ENCODE assay signal across 19 cellular contexts in the genomic region with DNA sequence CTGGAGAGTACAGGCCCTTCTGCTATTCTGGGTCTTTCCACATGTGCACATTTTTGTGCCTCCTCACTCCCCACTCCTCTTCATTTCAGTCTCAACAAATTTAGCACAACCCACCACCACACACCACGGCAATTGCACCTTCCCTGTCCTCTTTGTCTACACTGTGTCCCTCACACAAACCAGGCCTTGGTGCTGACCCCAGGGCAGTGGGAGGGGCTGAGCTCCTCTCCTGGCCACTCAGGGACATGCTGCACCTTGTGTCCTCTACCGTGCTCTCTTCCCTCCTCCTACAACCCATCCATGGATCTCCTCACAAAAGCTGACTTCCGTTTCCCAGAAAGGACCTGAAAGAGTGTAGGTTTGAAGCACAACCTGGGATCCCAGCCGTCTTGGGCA.
DNase-seq lines count a peak whose midpoint lies in the region; ATAC-seq, FAIRE-seq and TF ChIP-seq lines count a peak whose summit lies in the region.
"Had no signal": no experiment of that assay in that cellular context is flagged by ENCODE, and none has a peak within 500 bp of the region (broad histone marks: within the 10 kb centered on the region; RNA-seq: fewer than 3 reads in every experiment).

No MANE protein-coding gene starts in this region.

- no peak overlapping the region for H2AFZ ChIP-seq in neural progenitor cell (replicated peaks)

- no peak overlapping the region for H3K4me3 ChIP-seq in neural progenitor cell
- H3K4me3 ChIP-seq: skin epidermis had no signal

- no peaks in the 10 kb centered on the region for H3K79me2 ChIP-seq in neural progenitor cell (ENCODE audit: low read depth)

- H3K4me3 Mint-ChIP-seq in T-helper 2 cell treated with Interferon-gamma antibody and Interleukin-4, amounts not matched to agents 5 μg/mL and 100 μg/mL, for 36 hours = peak overlapping the region; percentile 12
- peak overlapping the region; percentile 41 for H3K4me3 Mint-ChIP-seq in activated T-helper 1 cell treated with anti-CD3 and anti-CD28 coated beads, Interleukin-12 subunit alpha, Interleukin-12 subunit beta, Interleukin-2, Interleukin-4 antibody, amounts not matched to agents 30 ng/mL and 10 ng/mL and 1 ng/mL, durations not matched to agents 14 hours and 24 hours and 36 hours
- peak overlapping the region; percentile 34 for H3K4me3 Mint-ChIP-seq in neural progenitor cell
- H3K4me3 Mint-ChIP-seq: type B pancreatic cell had no signal

- no peaks in the 10 kb centered on the region for H3K9me3 ChIP-seq in neural progenitor cell (ENCODE audit: low read depth)

- no peak overlapping the region for H3K4me2 ChIP-seq in neural progenitor cell

- peaks cover 81% of the 10 kb centered on the region for H3K4me1 Mint-ChIP-seq in T-helper 2 cell treated with Interferon-gamma antibody and Interleukin-4, amounts not matched to agents 5 μg/mL and 100 μg/mL, for 36 hours (ENCODE audit: low read depth)
- peaks cover 95% of the 10 kb centered on the region for H3K4me1 Mint-ChIP-seq in activated T-helper 1 cell treated with anti-CD3 and anti-CD28 coated beads, Interleukin-12 subunit alpha, Interleukin-12 subunit beta, Interleukin-2, Interleukin-4 antibody, amounts not matched to agents 30 ng/mL and 10 ng/mL and 1 ng/mL, durations not matched to agents 14 hours and 24 hours and 36 hours (ENCODE audit: low read depth)
- no peaks in the 10 kb centered on the region for H3K4me1 Mint-ChIP-seq in neural progenitor cell

- peak overlapping the region; percentile 85 for H3K27ac Mint-ChIP-seq in T-helper 2 cell treated with Interferon-gamma antibody and Interleukin-4, amounts not matched to agents 5 μg/mL and 100 μg/mL, for 36 hours
- peak overlapping the region; percentile 73 for H3K27ac Mint-ChIP-seq in activated T-helper 1 cell treated with anti-CD3 and anti-CD28 coated beads, Interleukin-12 subunit alpha, Interleukin-12 subunit beta, Interleukin-2, Interleukin-4 antibody, amounts not matched to agents 30 ng/mL and 10 ng/mL and 1 ng/mL, durations not matched to agents 14 hours and 24 hours and 36 hours
- H3K27ac Mint-ChIP-seq in neural progenitor cell = no peak overlapping the region
- H3K27ac Mint-ChIP-seq: type B pancreatic cell had no signal

- no peaks in the 10 kb centered on the region for H3K27me3 Mint-ChIP-seq in T-helper 2 cell treated with Interferon-gamma antibody and Interleukin-4, amounts not matched to agents 5 μg/mL and 100 μg/mL, for 36 hours (ENCODE audit: low read depth)
- H3K27me3 Mint-ChIP-seq in activated T-helper 1 cell treated with anti-CD3 and anti-CD28 coated beads, Interleukin-12 subunit alpha, Interleukin-12 subunit beta, Interleukin-2, Interleukin-4 antibody, amounts not matched to agents 30 ng/mL and 10 ng/mL and 1 ng/mL, durations not matched to agents 14 hours and 24 hours and 36 hours (ENCODE audit: insufficient read depth) = no peaks in the 10 kb centered on the region
- peaks cover 2% of the 10 kb centered on the region for H3K27me3 Mint-ChIP-seq in neural progenitor cell (ENCODE audit: insufficient read depth, low read depth)

- ATAC-seq in GM18511 (IDR thresholded peaks at IDR 0.05; ENCODE audit: unreplicated experiment) = peak; percentile 1
- ATAC-seq: left lobe of liver had no signal

- H3K36me3 ChIP-seq in neural progenitor cell = no peaks in the 10 kb centered on the region

- FAIRE-seq in RCC 7860 (lab: Jason Lieb, UNC) = no peak
- FAIRE-seq: astrocyte, frontal cortex, H1 had no signal

- intact Hi-C loops in activated T-helper 1 cell treated with anti-CD3 and anti-CD28 coated beads, Interleukin-12 subunit alpha, Interleukin-12 subunit beta, Interleukin-2, Interleukin-4 antibody, amounts not matched to agents 30 ng/mL and 10 ng/mL and 1 ng/mL, durations not matched to agents 14 hours and 24 hours and 36 hours (cut with micrococcal nuclease) = no loop called here

- H3K36me3 Mint-ChIP-seq in T-helper 2 cell treated with Interferon-gamma antibody and Interleukin-4, amounts not matched to agents 5 μg/mL and 100 μg/mL, for 36 hours (ENCODE audit: low read depth) = peaks cover 3% of the 10 kb centered on the region
- peaks cover 3% of the 10 kb centered on the region for H3K36me3 Mint-ChIP-seq in activated T-helper 1 cell treated with anti-CD3 and anti-CD28 coated beads, Interleukin-12 subunit alpha, Interleukin-12 subunit beta, Interleukin-2, Interleukin-4 antibody, amounts not matched to agents 30 ng/mL and 10 ng/mL and 1 ng/mL, durations not matched to agents 14 hours and 24 hours and 36 hours (ENCODE audit: low read depth)
- no peaks in the 10 kb centered on the region for H3K36me3 Mint-ChIP-seq in neural progenitor cell
- H3K36me3 Mint-ChIP-seq: type B pancreatic cell had no signal

- TF ChIP-seq CTCF in neural progenitor cell (IDR thresholded peaks at IDR 0.05) = no peak

- H3K4me1 ChIP-seq in neural progenitor cell = no peaks in the 10 kb centered on the region

- no peaks in the 10 kb centered on the region for H4K20me1 ChIP-seq in neural progenitor cell (ENCODE audit: low read depth)

- no peak overlapping the region for H3K27ac ChIP-seq in neural progenitor cell

- DNase-seq in T-helper 2 cell treated with Interferon-gamma antibody and Interleukin-4, amounts not matched to agents 5 μg/mL and 100 μg/mL, for 36 hours (ENCODE audit: low spot score) = no peak
- no peak for DNase-seq in T-helper 2 cell
- no peak for DNase-seq in activated T-helper 1 cell treated with anti-CD3 and anti-CD28 coated beads, Interleukin-12 subunit alpha, Interleukin-12 subunit beta, Interleukin-2, Interleukin-4 antibody, amounts not matched to agents 30 ng/mL and 10 ng/mL and 1 ng/mL, durations not matched to agents 14 hours and 24 hours and 36 hours (ENCODE audit: low spot score)
- no peak for DNase-seq in neural progenitor cell (ENCODE audit: low spot score)
- no peak for DNase-seq in T1000 (lab: John Stamatoyannopoulos, UW)
- DNase-seq in RCC 7860 (ENCODE audit: low spot score) = no peak
- DNase-seq in COR-L47 (lab: John Stamatoyannopoulos, UW) = no peak
- DNase-seq: activated CD4-positive, CD25-positive, alpha-beta regulatory T cell; NCI-H1436 treated with DMSO at 0.1 percent for 48 hours; NCI-H226; stimulated activated CD4-positive, alpha-beta T cell treated with anti-CD3 and anti-CD28 coated beads, Interleukin-4, amount 100 ng/mL, for 24 hours; stimulated activated CD8-positive, alpha-beta memory T cell treated with anti-CD3 and anti-CD28 coated beads, Interleukin-4, amount 100 ng/mL, for 48 hours had no signal

- H3K9ac ChIP-seq in neural progenitor cell = no peak overlapping the region

- H3F3A ChIP-seq in neural progenitor cell (ENCODE audit: low read depth) = no peaks in the 10 kb centered on the region

- no peaks in the 10 kb centered on the region for H3K27me3 ChIP-seq in neural progenitor cell

- no peaks in the 10 kb centered on the region for H3K9me3 Mint-ChIP-seq in T-helper 2 cell treated with Interferon-gamma antibody and Interleukin-4, amounts not matched to agents 5 μg/mL and 100 μg/mL, for 36 hours
- no peaks in the 10 kb centered on the region for H3K9me3 Mint-ChIP-seq in activated T-helper 1 cell treated with anti-CD3 and anti-CD28 coated beads, Interleukin-12 subunit alpha, Interleukin-12 subunit beta, Interleukin-2, Interleukin-4 antibody, amounts not matched to agents 30 ng/mL and 10 ng/mL and 1 ng/mL, durations not matched to agents 14 hours and 24 hours and 36 hours
- H3K9me3 Mint-ChIP-seq in neural progenitor cell = no peaks in the 10 kb centered on the region
- H3K9me3 Mint-ChIP-seq: type B pancreatic cell had no signal
